ENCODE assay signal across 18 cellular contexts in genomic region chr2:19195681-19196080, GRCh38.
DNase-seq lines count a peak whose midpoint lies in the region; ATAC-seq, FAIRE-seq and TF ChIP-seq lines count a peak whose summit lies in the region.
"Had no signal": no experiment of that assay in that cellular context is flagged by ENCODE, and none has a peak within 500 bp of the region (broad histone marks: within the 10 kb centered on the region; RNA-seq: fewer than 3 reads in every experiment).

No MANE protein-coding gene starts in this region.

- H3K9me2 ChIP-seq in OCI-LY7 (ENCODE audit: insufficient read depth, low read length), result no peaks in the 10 kb centered on the region

- CTCF ChIA-PET in OCI-LY7 (lab: Charles Lee; ENCODE audit: unreplicated experiment), result no interaction called here

- no peaks in the 10 kb centered on the region for H3K79me2 ChIP-seq in OCI-LY7 (ENCODE audit: insufficient read depth, low read depth, low read length)

- FAIRE-seq in bronchial epithelial cell (lab: Jason Lieb, UNC), result no peak
- FAIRE-seq: GM18507 had no signal

- no peaks in the 10 kb centered on the region for H3K4me1 ChIP-seq in OCI-LY7 (ENCODE audit: insufficient read depth, low read length, poor library complexity, severe bottlenecking)
- H3K4me1 ChIP-seq: BLaER1 treated with 17β-estradiol and CSF1 and Interleukin-3, amounts not matched to agents 10 nM and 100 nM had no signal

- no peak overlapping the region for H2AFZ ChIP-seq in OCI-LY7 (ENCODE audit: low read length)

- no peaks in the 10 kb centered on the region for H3K9me3 ChIP-seq in OCI-LY7 (ENCODE audit: low read length)
- H3K9me3 ChIP-seq: BLaER1 treated with 17β-estradiol and CSF1 and Interleukin-3, amounts not matched to agents 10 nM and 100 nM had no signal

- BruUV-seq in OCI-LY7 (replicated peaks; lab: Mats Ljungman, UMichigan), result no TSS peak

- no peaks in the 10 kb centered on the region for H3K36me3 ChIP-seq in bronchial epithelial cell (ENCODE audit: control insufficient read depth, insufficient read depth, low read length)
- no peaks in the 10 kb centered on the region for H3K36me3 ChIP-seq in OCI-LY7 (ENCODE audit: insufficient read depth, low read length)
- H3K36me3 ChIP-seq: BLaER1 treated with 17β-estradiol and CSF1 and Interleukin-3, amounts not matched to agents 10 nM and 100 nM had no signal

- H3K4me2 ChIP-seq in OCI-LY7 (ENCODE audit: low read length), result no peak overlapping the region
- H3K4me2 ChIP-seq: BLaER1 treated with 17β-estradiol and CSF1 and Interleukin-3, amounts not matched to agents 10 nM and 100 nM had no signal

- POLR2A ChIA-PET in OCI-LY7 (lab: Charles Lee), result interaction anchor here (0.8 kb wide), 1 partner anchor 131 kb away, joined by 3 read pairs; no protein-coding TSS in a partner anchor

- TF ChIP-seq CTCF in bronchial epithelial cell (IDR thresholded peaks at IDR 0.05; ENCODE audit: insufficient read depth, low read length, severe bottlenecking) (no peak), OCI-LY7 (conservative IDR thresholded peaks at IDR 0.05; ENCODE audit: low read length) (no peak)

- ATAC-seq in GM18519 (IDR thresholded peaks at IDR 0.05; ENCODE audit: low FRiP score, unreplicated experiment), result no peak
- ATAC-seq: PC-3 had no signal

- DNase-seq in RPMI7951 (ENCODE audit: low read depth), result peak; percentile 49
- DNase-seq in bronchial epithelial cell (ENCODE audit: low read depth), result peak; percentile 34
- peak; percentile 8 for DNase-seq in kidney glomerular epithelial cell (lab: John Stamatoyannopoulos, UW)
- no peak for DNase-seq in NCI-H128 (lab: John Stamatoyannopoulos, UW; ENCODE audit: unreplicated experiment)
- no peak for DNase-seq in NCI-H510A (lab: John Stamatoyannopoulos, UW)
- no peak for DNase-seq in OCI-LY7 (ENCODE audit: low spot score)
- DNase-seq: H9; Kasumi-1; NCI-H1417; NCI-H2081; NCI-H2227 treated with DMSO at 0.1 percent for 48 hours; NCI-H69; NK-92 treated with Interleukin-12 subunit alpha and Interleukin-12 subunit beta, amount 100 ng/mL, for 24 hours; PC-3 had no signal

- no peak overlapping the region for H3K4me3 ChIP-seq in bronchial epithelial cell (ENCODE audit: low read depth, low read length)
- H3K4me3 ChIP-seq in OCI-LY7 (ENCODE audit: low read depth, low read length, poor library complexity, severe bottlenecking), result no peak overlapping the region
- H3K4me3 ChIP-seq: BLaER1 treated with 17β-estradiol and CSF1 and Interleukin-3, amounts not matched to agents 10 nM and 100 nM; SK-N-MC had no signal

- H3K27me3 ChIP-seq in bronchial epithelial cell (ENCODE audit: control insufficient read depth, insufficient read depth, low read length), result no peaks in the 10 kb centered on the region
- H3K27me3 ChIP-seq: BLaER1 treated with 17β-estradiol and CSF1 and Interleukin-3, amounts not matched to agents 10 nM and 100 nM had no signal

- intact Hi-C loops in OCI-LY7 (cut with micrococcal nuclease; ENCODE audit: unreplicated experiment), result loop anchor here (10.0 kb wide), 1 partner anchor 201 kb away; no protein-coding TSS in a partner anchor

- no peak overlapping the region for H3K27ac ChIP-seq in OCI-LY7 (ENCODE audit: low read depth, low read length, poor library complexity, severe bottlenecking)
- H3K27ac ChIP-seq: BLaER1 treated with 17β-estradiol and CSF1 and Interleukin-3, amounts not matched to agents 10 nM and 100 nM; SK-N-MC had no signal

- H4K20me1 ChIP-seq in OCI-LY7 (ENCODE audit: insufficient read depth, low read length), result no peaks in the 10 kb centered on the region
- H4K20me1 ChIP-seq: BLaER1 treated with 17β-estradiol and CSF1 and Interleukin-3, amounts not matched to agents 10 nM and 100 nM had no signal

Comparison
In these comparisons a context has a peak if more than half of its experiments do, and no peak if none do; other contexts are left out.
1. DNase-seq: peak in RPMI7951 (single experiment), bronchial epithelial cell (single experiment) and kidney glomerular epithelial cell (single experiment); none in NCI-H128 (single experiment), NCI-H510A (single experiment) and OCI-LY7 (single experiment).